Comparison of ENCODE assay signal across 21 cellular contexts in genomic region chr9:70802206-70802605, GRCh38.
DNase-seq lines count a peak whose midpoint lies in the region; ATAC-seq and TF ChIP-seq lines count a peak whose summit lies in the region.
"Had no signal": no experiment of that assay in that cellular context is flagged by ENCODE, and none has a peak within 500 bp of the region (broad histone marks: within the 10 kb centered on the region; RNA-seq: fewer than 3 reads in every experiment).

No MANE protein-coding gene starts in this region.

- TF ChIP-seq CTCF in cardiac fibroblast (IDR thresholded peaks at IDR 0.05; ENCODE audit: low read depth, low read length): no peak

- peak; percentile 18 for DNase-seq in AG08395 (ENCODE audit: low spot score)
- DNase-seq in HCEC 1CT: peak; percentile 75
- DNase-seq in cardiac fibroblast (ENCODE audit: low read depth in 2 of 2): peak; percentile 72 to 80
- DNase-seq in iris pigment epithelial cell (ENCODE audit: low read depth): peak; percentile 62
- DNase-seq in NCI-H510A (lab: John Stamatoyannopoulos, UW): no peak
- no peak for DNase-seq in activated gamma-delta T cell (lab: John Stamatoyannopoulos, UW)
- no peak for DNase-seq in stimulated activated naive CD8-positive, alpha-beta T cell treated with anti-CD3 and anti-CD28 coated beads, Interleukin-15, Interleukin-2, amounts not matched to agents 100 U/mL and 50 U/mL, for 24 hours
- DNase-seq: activated CD8-positive, alpha-beta T cell treated with anti-CD3 and anti-CD28 coated beads for 36 hours; adrenal gland; central memory CD4-positive, alpha-beta T cell; Kasumi-1; mammary epithelial cell; NCI-H1092 treated with DMSO at 0.1 percent for 48 hours; NCI-H2029; NCI-H226; PC-3; Right ventricle myocardium superior; stimulated activated CD4-positive, alpha-beta T cell treated with anti-CD3 and anti-CD28 coated beads, Interleukin-4, amount 100 ng/mL, for 24 hours; stomach; T1000 had no signal

- no peak for ATAC-seq in GM18870 (IDR thresholded peaks at IDR 0.05; ENCODE audit: unreplicated experiment)
- ATAC-seq in stimulated activated naive CD8-positive, alpha-beta T cell treated with anti-CD3 and anti-CD28 coated beads, Interleukin-15, Interleukin-2, amounts not matched to agents 100 U/mL and 50 U/mL, for 24 hours: no peak
- ATAC-seq: activated CD8-positive, alpha-beta T cell treated with anti-CD3 and anti-CD28 coated beads for 36 hours; PC-3 had no signal

- H3K4me3 ChIP-seq in cardiac fibroblast (replicated peaks in 1 of 2; ENCODE audit: low read depth in 2 of 2, low read length in 2 of 2): no peak overlapping the region
- H3K4me3 ChIP-seq: adrenal gland, stomach had no signal

Comparison
In these comparisons a context has a peak if more than half of its experiments do, and no peak if none do; other contexts are left out.
1. DNase-seq: peak in AG08395 (single experiment), HCEC 1CT (single experiment), cardiac fibroblast (2 of 2) and iris pigment epithelial cell (single experiment); none in NCI-H510A (single experiment), activated gamma-delta T cell (single experiment) and stimulated activated naive CD8-positive, alpha-beta T cell treated with anti-CD3 and anti-CD28 coated beads, Interleukin-15, Interleukin-2, amounts not matched to agents 100 U/mL and 50 U/mL, for 24 hours (single experiment).